In genomic region chr13:98480915-98481510, GRCh38 we compare ENCODE assay signal across 9 cellular contexts.
DNase-seq lines count a peak whose midpoint lies in the region; ATAC-seq, FAIRE-seq and TF ChIP-seq lines count a peak whose summit lies in the region.
"Had no signal": no experiment of that assay in that cellular context is flagged by ENCODE, and none has a peak within 500 bp of the region (broad histone marks: within the 10 kb centered on the region; RNA-seq: fewer than 3 reads in every experiment).

No MANE protein-coding gene starts in this region.

- peak overlapping the region; percentile 48; the same call in 2 of the 3 replicates for H3K27ac ChIP-seq in K562 (ENCODE audit: extremely low read depth, low read depth, low read length)
- H3K27ac ChIP-seq: BLaER1 had no signal

- H3K4me3 ChIP-seq in K562, result no peak overlapping the region
- H3K4me3 ChIP-seq: BLaER1 had no signal

- no peak for TF ChIP-seq CTCF in K562 (IDR thresholded peaks at IDR 0.05 in 2 of 3, conservative IDR thresholded peaks at IDR 0.05 in 1 of 3; ENCODE audit: insufficient read depth in 2 of 3, low read depth in 1 of 3, low read length in 3 of 3)

- peaks cover 9% of the 10 kb centered on the region for H3K9me1 ChIP-seq in K562 (ENCODE audit: control insufficient read depth, insufficient read depth, low read length)

- intact Hi-C loops in K562 (cut with micrococcal nuclease), result no loop called here

- H2AFZ ChIP-seq in K562 (ENCODE audit: low read depth, low read length), result no peak overlapping the region

- no TSS peak for BruUV-seq in K562 (replicated peaks; lab: Mats Ljungman, UMichigan)

- peaks cover 78% of the 10 kb centered on the region for H3K79me2 ChIP-seq in K562 (ENCODE audit: control insufficient read depth, insufficient read depth, low read length)

- peak; percentile 43; the same call in 1 of the 2 replicates for TF ChIP-seq EP300 in K562 (IDR thresholded peaks at IDR 0.05; ENCODE audit: low read length)

- H3K4me1 ChIP-seq in K562 (replicated peaks in 1 of 2; ENCODE audit: control insufficient read depth in 2 of 2, insufficient read depth in 2 of 2, low read length in 2 of 2), result peaks cover 50 to 68% of the 10 kb centered on the region in 2 experiments

- ATAC-seq in activated CD4-positive, CD25-positive, alpha-beta regulatory T cell treated with anti-CD3 and anti-CD28 coated beads, Interleukin-2, amount 50 U/mL, for 24 hours, result peak; percentile 63
- ATAC-seq in K562, result peak; percentile 61

- H3K36me3 ChIP-seq in K562 (ENCODE audit: control insufficient read depth, insufficient read depth, low read length), result no peaks in the 10 kb centered on the region; the same call in 2 of the 3 replicates

- DNase-seq in activated CD4-positive, CD25-positive, alpha-beta regulatory T cell treated with anti-CD3 and anti-CD28 coated beads, Interleukin-2, amount 50 U/mL, for 72 hours, result no peak
- DNase-seq in NCI-H187 treated with DMSO at 0.1 percent for 48 hours (lab: John Stamatoyannopoulos, UW), result peak; percentile 30
- DNase-seq in K562 (ENCODE audit: extremely low read depth in 1 of 4, low spot score in 3 of 4), result peak; percentile 68 to 75 (median 72)
- DNase-seq in stimulated activated CD4-positive, alpha-beta T cell treated with anti-CD3 and anti-CD28 coated beads, Interleukin-15, amount 100 ng/mL, for 24 hours, result peak; percentile 63
- no peak for DNase-seq in GM03348 (ENCODE audit: low spot score)
- DNase-seq in D341Med (ENCODE audit: low spot score), result no peak
- no peak for DNase-seq in DMS79 (lab: John Stamatoyannopoulos, UW)

- TF ChIP-seq POLR2A in K562 (conservative IDR thresholded peaks at IDR 0.05), result no peak

- H3K9ac ChIP-seq in K562 (ENCODE audit: insufficient read depth in 1 of 2, low read depth in 2 of 2, low read length in 2 of 2), result no peak overlapping the region
- H3K9ac ChIP-seq: BLaER1 had no signal

- H3K4me2 ChIP-seq in K562 (ENCODE audit: insufficient read depth, low read length), result peak overlapping the region; percentile 49; the same call in 1 of the 2 replicates
- H3K4me2 ChIP-seq: BLaER1 had no signal

- POLR2A ChIA-PET in K562 (lab: Yijun Ruan, JAX), result interaction anchor here (0.6 kb wide), 1 partner anchor 64 kb away, joined by 3 read pairs; no protein-coding TSS in a partner anchor

- WGBS in K562 (ENCODE audit: insufficient coverage, low coverage, missing lambda C conversion rate), result 14% methylated on average over 11 of the region's 11 CpGs

- TF ChIP-seq RAD21 in K562 (CRISPR knock-in tag; conservative IDR thresholded peaks at IDR 0.05 in 1 of 2, IDR thresholded peaks at IDR 0.05 in 1 of 2), result 0 out of 4 replicates have a peak, but pooled peaks of 1 of the 2 experiments have one; percentile 3

- peak; percentile 94 for FAIRE-seq in K562 (lab: Jason Lieb, UNC)

- CTCF ChIA-PET in K562 (lab: Yijun Ruan, JAX; ENCODE audit: low intra/inter-chr PET ratio), result no interaction called here

- in situ Hi-C loops in K562 (cut with MboI), result loop anchor here (5.0 kb wide), 1 partner anchor 81 kb away; no protein-coding TSS in a partner anchor

- H4K20me1 ChIP-seq in K562 (replicated peaks; ENCODE audit: control insufficient read depth, insufficient read depth, low read length), result peaks cover 43% of the 10 kb centered on the region

- no peaks in the 10 kb centered on the region for H3K27me3 ChIP-seq in K562 (ENCODE audit: control insufficient read depth in 2 of 2, insufficient read depth in 2 of 2, low read length in 2 of 2)
- H3K27me3 ChIP-seq: BLaER1 had no signal

- H3K9me3 ChIP-seq in K562 (replicated peaks; ENCODE audit: control insufficient read depth, insufficient read depth, low read depth, low read length), result no peaks in the 10 kb centered on the region
- H3K9me3 ChIP-seq: BLaER1 had no signal

TF ChIP-seq in K562, 482 proteins besides CTCF, POLR2A, EP300 and RAD21 (continues in another document):
- TF ChIP-seq ZNF133 (CRISPR knock-in tag; IDR thresholded peaks at IDR 0.05), result no peak
- TF ChIP-seq ESRRA (IDR thresholded peaks at IDR 0.05; ENCODE audit: borderline replicate concordance, low read depth), result peak; percentile 53; the same call in 1 of the 2 replicates
- no peak for TF ChIP-seq SMAD2 (IDR thresholded peaks at IDR 0.05; ENCODE audit: low read depth, low read length)
- no peak for TF ChIP-seq ZFP1 (CRISPR knock-in tag; IDR thresholded peaks at IDR 0.05)
- TF ChIP-seq SAFB2 (IDR thresholded peaks at IDR 0.05; ENCODE audit: borderline replicate concordance, low read depth, low read length, severe bottlenecking), result no peak
- no peak for TF ChIP-seq ZNF197 (CRISPR knock-in tag; IDR thresholded peaks at IDR 0.05; ENCODE audit: low read depth)
- no peak for TF ChIP-seq ZNF143 (CRISPR knock-in tag; IDR thresholded peaks at IDR 0.05)
- no peak for TF ChIP-seq XRCC5 (IDR thresholded peaks at IDR 0.05; ENCODE audit: low read depth, low read length)
- peak in 1 of 2 experiments; percentile 40; a peak in 1 of 4 replicates for TF ChIP-seq TBL1XR1 (IDR thresholded peaks at IDR 0.05; ENCODE audit: low read length in 2 of 2)
- no peak for TF ChIP-seq ZNF609 (CRISPR knock-in tag; IDR thresholded peaks at IDR 0.05; ENCODE audit: borderline replicate concordance)
- no peak for TF ChIP-seq ZNF282 (CRISPR knock-in tag; IDR thresholded peaks at IDR 0.05)
- TF ChIP-seq SIRT6 (IDR thresholded peaks at IDR 0.05; ENCODE audit: low read depth, low read length), result no peak
- no peak for TF ChIP-seq ZNF707 (CRISPR knock-in tag; conservative IDR thresholded peaks at IDR 0.05)
- TF ChIP-seq PHF20 (IDR thresholded peaks at IDR 0.05; ENCODE audit: partially characterized antibody), result no peak
- no peak for TF ChIP-seq NUFIP1 (IDR thresholded peaks at IDR 0.05; ENCODE audit: partially characterized antibody)
- TF ChIP-seq SIN3A (IDR thresholded peaks at IDR 0.05; ENCODE audit: borderline replicate concordance in 2 of 2, control insufficient read depth in 1 of 2, low read depth in 2 of 2, low read length in 2 of 2), result no peak
- no peak for TF ChIP-seq KDM2B (CRISPR knock-in tag; IDR thresholded peaks at IDR 0.05)
- TF ChIP-seq BRD9 (IDR thresholded peaks at IDR 0.05; ENCODE audit: low read depth, partially characterized antibody), result peak; percentile 22
- TF ChIP-seq ZBTB43 (CRISPR knock-in tag; IDR thresholded peaks at IDR 0.05), result no peak
- peak; percentile 92 for TF ChIP-seq PKNOX1 (IDR thresholded peaks at IDR 0.05)

Comparison
In these comparisons a context has a peak if more than half of its experiments do, and no peak if none do; other contexts are left out.
1. DNase-seq: peak in NCI-H187 treated with DMSO at 0.1 percent for 48 hours (single experiment), K562 (4 of 4) and stimulated activated CD4-positive, alpha-beta T cell treated with anti-CD3 and anti-CD28 coated beads, Interleukin-15, amount 100 ng/mL, for 24 hours (single experiment); none in activated CD4-positive, CD25-positive, alpha-beta regulatory T cell treated with anti-CD3 and anti-CD28 coated beads, Interleukin-2, amount 50 U/mL, for 72 hours (single experiment), GM03348 (single experiment), D341Med (single experiment) and DMS79 (single experiment).